ENCODE assay signal across 1 cellular context in the genomic region with DNA sequence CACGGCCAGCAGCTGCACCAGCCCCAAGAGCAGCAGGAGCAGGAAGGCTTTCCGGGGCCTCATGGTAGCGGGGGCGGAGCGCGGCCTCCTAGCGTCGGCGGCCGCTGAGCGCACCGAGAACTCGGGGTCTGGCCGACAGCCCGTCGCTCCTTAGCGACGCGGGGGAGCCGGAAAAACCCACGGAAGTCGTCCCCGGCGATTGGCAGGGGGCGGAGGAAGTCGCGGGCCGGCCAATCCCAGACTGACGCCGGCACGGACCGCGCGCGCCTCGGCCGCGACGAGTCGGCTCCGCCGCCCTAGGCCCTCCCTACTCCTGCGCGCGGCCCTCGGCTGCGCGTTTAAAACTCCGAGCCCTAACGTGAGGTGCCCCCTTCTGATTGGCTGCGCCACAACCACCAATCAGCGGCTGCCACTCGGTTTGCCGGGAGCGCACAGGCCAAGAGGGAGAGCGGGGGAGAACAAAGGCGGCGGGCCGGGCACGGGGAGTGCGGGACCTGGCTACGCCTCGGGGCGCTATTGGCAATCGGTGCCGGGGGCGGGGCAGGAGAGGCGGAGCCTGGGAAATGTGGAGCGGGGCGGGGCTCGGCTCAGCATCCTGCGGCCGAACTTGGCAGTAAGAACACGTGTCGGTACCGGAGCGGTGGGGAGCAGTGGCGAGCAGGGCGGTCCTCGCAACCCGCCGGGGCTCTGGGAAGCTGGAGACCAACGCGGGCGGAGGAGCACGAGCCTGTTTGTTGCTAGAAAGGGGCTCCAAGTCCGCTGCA.
TF ChIP-seq lines count a peak whose summit lies in the region.

A gene with protein sequence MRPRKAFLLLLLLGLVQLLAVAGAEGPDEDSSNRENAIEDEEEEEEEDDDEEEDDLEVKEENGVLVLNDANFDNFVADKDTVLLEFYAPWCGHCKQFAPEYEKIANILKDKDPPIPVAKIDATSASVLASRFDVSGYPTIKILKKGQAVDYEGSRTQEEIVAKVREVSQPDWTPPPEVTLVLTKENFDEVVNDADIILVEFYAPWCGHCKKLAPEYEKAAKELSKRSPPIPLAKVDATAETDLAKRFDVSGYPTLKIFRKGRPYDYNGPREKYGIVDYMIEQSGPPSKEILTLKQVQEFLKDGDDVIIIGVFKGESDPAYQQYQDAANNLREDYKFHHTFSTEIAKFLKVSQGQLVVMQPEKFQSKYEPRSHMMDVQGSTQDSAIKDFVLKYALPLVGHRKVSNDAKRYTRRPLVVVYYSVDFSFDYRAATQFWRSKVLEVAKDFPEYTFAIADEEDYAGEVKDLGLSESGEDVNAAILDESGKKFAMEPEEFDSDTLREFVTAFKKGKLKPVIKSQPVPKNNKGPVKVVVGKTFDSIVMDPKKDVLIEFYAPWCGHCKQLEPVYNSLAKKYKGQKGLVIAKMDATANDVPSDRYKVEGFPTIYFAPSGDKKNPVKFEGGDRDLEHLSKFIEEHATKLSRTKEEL (minus strand): TSS at position 160 of the 764 bp plus-strand sequence. CDS start 97 bp downstream, at position 63.

TF ChIP-seq in HepG2, 621 proteins besides CTCF, POLR2A, EP300 and RAD21 (continued from another document and continues in another):
- TF ChIP-seq ZNF256 (CRISPR knock-in tag; conservative IDR thresholded peaks at IDR 0.05) (peak; percentile 51; the same call in 1 of the 2 replicates), CCAR2 (optimal IDR thresholded peaks at IDR 0.05; ENCODE audit: low read depth, low read length) (no peak), ZNF556 (CRISPR knock-in tag; IDR thresholded peaks at IDR 0.05; ENCODE audit: borderline replicate concordance) (no peak), CBX1 (IDR thresholded peaks at IDR 0.05; ENCODE audit: low read depth) (no peak), HOXA7 (CRISPR knock-in tag; IDR thresholded peaks at IDR 0.05) (0 out of 2 replicates have a peak, but pooled peaks have one; percentile 7), PHF21A (CRISPR knock-in tag; IDR thresholded peaks at IDR 0.05) (peak; percentile 94), PCBP2 (optimal IDR thresholded peaks at IDR 0.05; ENCODE audit: low read depth, low read length, poor library complexity, severe bottlenecking) (no peak), ZFP36L1 (CRISPR knock-in tag; IDR thresholded peaks at IDR 0.05) (peak; percentile 96), HNF4G (IDR thresholded peaks at IDR 0.05; ENCODE audit: borderline replicate concordance, low read depth, low read length) (no peak), HNF4G (CRISPR knock-in tag; IDR thresholded peaks at IDR 0.05; ENCODE audit: borderline replicate concordance, low read depth) (no peak), MED1 (CRISPR knock-in tag; IDR thresholded peaks at IDR 0.05) (peak; percentile 53; the same call in 1 of the 2 replicates), SOX13 (IDR thresholded peaks at IDR 0.05) (no peak; the same call in 1 of the 2 replicates), SOX13 (CRISPR knock-in tag; conservative IDR thresholded peaks at IDR 0.05 in 1 of 2, IDR thresholded peaks at IDR 0.05 in 1 of 2) (peak in 1 of 2 experiments; percentile 5; a peak in 1 of 4 replicates), ZNF652 (CRISPR knock-in tag; IDR thresholded peaks at IDR 0.05; ENCODE audit: borderline replicate concordance, low read depth) (no peak), ZNF781 (CRISPR knock-in tag; IDR thresholded peaks at IDR 0.05; ENCODE audit: borderline replicate concordance, not compliant biosample characterization) (no peak), RFXANK (CRISPR knock-in tag; IDR thresholded peaks at IDR 0.05) (peak; percentile 85), KAT8 (CRISPR knock-in tag; IDR thresholded peaks at IDR 0.05) (peak; percentile 91), ZNF20 (CRISPR knock-in tag; IDR thresholded peaks at IDR 0.05) (no peak), AGO2 (optimal IDR thresholded peaks at IDR 0.05; ENCODE audit: low read depth, low read length) (peak; percentile 31), ZSCAN12 (CRISPR knock-in tag; IDR thresholded peaks at IDR 0.05) (no peak; the same call in 1 of the 2 replicates), ATM (IDR thresholded peaks at IDR 0.05; ENCODE audit: borderline replicate concordance) (no peak), NR2F1 (CRISPR knock-in tag; IDR thresholded peaks at IDR 0.05) (no peak)
- TF ChIP-seq, protein P1, sequence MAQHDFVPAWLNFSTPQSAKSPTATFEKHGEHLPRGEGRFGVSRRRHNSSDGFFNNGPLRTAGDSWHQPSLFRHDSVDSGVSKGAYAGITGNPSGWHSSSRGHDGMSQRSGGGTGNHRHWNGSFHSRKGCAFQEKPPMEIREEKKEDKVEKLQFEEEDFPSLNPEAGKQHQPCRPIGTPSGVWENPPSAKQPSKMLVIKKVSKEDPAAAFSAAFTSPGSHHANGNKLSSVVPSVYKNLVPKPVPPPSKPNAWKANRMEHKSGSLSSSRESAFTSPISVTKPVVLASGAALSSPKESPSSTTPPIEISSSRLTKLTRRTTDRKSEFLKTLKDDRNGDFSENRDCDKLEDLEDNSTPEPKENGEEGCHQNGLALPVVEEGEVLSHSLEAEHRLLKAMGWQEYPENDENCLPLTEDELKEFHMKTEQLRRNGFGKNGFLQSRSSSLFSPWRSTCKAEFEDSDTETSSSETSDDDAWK (CRISPR knock-in tag; IDR thresholded peaks at IDR 0.05) = no peak
- TF ChIP-seq, protein P2, sequence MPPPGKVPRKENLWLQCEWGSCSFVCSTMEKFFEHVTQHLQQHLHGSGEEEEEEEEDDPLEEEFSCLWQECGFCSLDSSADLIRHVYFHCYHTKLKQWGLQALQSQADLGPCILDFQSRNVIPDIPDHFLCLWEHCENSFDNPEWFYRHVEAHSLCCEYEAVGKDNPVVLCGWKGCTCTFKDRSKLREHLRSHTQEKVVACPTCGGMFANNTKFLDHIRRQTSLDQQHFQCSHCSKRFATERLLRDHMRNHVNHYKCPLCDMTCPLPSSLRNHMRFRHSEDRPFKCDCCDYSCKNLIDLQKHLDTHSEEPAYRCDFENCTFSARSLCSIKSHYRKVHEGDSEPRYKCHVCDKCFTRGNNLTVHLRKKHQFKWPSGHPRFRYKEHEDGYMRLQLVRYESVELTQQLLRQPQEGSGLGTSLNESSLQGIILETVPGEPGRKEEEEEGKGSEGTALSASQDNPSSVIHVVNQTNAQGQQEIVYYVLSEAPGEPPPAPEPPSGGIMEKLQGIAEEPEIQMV (CRISPR knock-in tag; IDR thresholded peaks at IDR 0.05; ENCODE audit: low read depth) = peak; percentile 84
- TF ChIP-seq, protein P3, sequence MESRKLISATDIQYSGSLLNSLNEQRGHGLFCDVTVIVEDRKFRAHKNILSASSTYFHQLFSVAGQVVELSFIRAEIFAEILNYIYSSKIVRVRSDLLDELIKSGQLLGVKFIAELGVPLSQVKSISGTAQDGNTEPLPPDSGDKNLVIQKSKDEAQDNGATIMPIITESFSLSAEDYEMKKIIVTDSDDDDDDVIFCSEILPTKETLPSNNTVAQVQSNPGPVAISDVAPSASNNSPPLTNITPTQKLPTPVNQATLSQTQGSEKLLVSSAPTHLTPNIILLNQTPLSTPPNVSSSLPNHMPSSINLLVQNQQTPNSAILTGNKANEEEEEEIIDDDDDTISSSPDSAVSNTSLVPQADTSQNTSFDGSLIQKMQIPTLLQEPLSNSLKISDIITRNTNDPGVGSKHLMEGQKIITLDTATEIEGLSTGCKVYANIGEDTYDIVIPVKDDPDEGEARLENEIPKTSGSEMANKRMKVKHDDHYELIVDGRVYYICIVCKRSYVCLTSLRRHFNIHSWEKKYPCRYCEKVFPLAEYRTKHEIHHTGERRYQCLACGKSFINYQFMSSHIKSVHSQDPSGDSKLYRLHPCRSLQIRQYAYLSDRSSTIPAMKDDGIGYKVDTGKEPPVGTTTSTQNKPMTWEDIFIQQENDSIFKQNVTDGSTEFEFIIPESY (CRISPR knock-in tag; IDR thresholded peaks at IDR 0.05) = peak; percentile 40
- TF ChIP-seq, protein P4, sequence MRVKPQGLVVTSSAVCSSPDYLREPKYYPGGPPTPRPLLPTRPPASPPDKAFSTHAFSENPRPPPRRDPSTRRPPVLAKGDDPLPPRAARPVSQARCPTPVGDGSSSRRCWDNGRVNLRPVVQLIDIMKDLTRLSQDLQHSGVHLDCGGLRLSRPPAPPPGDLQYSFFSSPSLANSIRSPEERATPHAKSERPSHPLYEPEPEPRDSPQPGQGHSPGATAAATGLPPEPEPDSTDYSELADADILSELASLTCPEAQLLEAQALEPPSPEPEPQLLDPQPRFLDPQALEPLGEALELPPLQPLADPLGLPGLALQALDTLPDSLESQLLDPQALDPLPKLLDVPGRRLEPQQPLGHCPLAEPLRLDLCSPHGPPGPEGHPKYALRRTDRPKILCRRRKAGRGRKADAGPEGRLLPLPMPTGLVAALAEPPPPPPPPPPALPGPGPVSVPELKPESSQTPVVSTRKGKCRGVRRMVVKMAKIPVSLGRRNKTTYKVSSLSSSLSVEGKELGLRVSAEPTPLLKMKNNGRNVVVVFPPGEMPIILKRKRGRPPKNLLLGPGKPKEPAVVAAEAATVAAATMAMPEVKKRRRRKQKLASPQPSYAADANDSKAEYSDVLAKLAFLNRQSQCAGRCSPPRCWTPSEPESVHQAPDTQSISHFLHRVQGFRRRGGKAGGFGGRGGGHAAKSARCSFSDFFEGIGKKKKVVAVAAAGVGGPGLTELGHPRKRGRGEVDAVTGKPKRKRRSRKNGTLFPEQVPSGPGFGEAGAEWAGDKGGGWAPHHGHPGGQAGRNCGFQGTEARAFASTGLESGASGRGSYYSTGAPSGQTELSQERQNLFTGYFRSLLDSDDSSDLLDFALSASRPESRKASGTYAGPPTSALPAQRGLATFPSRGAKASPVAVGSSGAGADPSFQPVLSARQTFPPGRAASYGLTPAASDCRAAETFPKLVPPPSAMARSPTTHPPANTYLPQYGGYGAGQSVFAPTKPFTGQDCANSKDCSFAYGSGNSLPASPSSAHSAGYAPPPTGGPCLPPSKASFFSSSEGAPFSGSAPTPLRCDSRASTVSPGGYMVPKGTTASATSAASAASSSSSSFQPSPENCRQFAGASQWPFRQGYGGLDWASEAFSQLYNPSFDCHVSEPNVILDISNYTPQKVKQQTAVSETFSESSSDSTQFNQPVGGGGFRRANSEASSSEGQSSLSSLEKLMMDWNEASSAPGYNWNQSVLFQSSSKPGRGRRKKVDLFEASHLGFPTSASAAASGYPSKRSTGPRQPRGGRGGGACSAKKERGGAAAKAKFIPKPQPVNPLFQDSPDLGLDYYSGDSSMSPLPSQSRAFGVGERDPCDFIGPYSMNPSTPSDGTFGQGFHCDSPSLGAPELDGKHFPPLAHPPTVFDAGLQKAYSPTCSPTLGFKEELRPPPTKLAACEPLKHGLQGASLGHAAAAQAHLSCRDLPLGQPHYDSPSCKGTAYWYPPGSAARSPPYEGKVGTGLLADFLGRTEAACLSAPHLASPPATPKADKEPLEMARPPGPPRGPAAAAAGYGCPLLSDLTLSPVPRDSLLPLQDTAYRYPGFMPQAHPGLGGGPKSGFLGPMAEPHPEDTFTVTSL (CRISPR knock-in tag; IDR thresholded peaks at IDR 0.05; ENCODE audit: borderline replicate concordance) = peak; percentile 48; the same call in 1 of the 2 replicates
- TF ChIP-seq, protein P5, sequence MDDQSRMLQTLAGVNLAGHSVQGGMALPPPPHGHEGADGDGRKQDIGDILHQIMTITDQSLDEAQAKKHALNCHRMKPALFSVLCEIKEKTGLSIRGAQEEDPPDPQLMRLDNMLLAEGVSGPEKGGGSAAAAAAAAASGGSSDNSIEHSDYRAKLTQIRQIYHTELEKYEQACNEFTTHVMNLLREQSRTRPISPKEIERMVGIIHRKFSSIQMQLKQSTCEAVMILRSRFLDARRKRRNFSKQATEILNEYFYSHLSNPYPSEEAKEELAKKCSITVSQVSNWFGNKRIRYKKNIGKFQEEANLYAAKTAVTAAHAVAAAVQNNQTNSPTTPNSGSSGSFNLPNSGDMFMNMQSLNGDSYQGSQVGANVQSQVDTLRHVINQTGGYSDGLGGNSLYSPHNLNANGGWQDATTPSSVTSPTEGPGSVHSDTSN (CRISPR knock-in tag; IDR thresholded peaks at IDR 0.05; ENCODE audit: borderline replicate concordance) = no peak
- TF ChIP-seq, protein P6, sequence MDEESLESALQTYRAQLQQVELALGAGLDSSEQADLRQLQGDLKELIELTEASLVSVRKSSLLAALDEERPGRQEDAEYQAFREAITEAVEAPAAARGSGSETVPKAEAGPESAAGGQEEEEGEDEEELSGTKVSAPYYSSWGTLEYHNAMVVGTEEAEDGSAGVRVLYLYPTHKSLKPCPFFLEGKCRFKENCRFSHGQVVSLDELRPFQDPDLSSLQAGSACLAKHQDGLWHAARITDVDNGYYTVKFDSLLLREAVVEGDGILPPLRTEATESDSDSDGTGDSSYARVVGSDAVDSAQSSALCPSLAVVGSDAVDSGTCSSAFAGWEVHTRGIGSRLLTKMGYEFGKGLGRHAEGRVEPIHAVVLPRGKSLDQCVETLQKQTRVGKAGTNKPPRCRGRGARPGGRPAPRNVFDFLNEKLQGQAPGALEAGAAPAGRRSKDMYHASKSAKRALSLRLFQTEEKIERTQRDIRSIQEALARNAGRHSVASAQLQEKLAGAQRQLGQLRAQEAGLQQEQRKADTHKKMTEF (CRISPR knock-in tag; IDR thresholded peaks at IDR 0.05) = peak; percentile 84
- TF ChIP-seq, protein P7, sequence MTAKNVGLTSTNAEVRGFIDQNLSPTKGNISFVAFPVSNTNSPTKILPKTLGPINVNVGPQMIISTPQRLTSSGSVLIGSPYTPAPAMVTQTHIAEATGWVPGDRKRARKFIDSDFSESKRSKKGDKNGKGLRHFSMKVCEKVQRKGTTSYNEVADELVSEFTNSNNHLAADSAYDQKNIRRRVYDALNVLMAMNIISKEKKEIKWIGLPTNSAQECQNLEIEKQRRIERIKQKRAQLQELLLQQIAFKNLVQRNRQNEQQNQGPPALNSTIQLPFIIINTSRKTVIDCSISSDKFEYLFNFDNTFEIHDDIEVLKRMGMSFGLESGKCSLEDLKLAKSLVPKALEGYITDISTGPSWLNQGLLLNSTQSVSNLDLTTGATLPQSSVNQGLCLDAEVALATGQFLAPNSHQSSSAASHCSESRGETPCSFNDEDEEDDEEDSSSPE (CRISPR knock-in tag; IDR thresholded peaks at IDR 0.05) = peak; percentile 98
- TF ChIP-seq, protein P8, sequence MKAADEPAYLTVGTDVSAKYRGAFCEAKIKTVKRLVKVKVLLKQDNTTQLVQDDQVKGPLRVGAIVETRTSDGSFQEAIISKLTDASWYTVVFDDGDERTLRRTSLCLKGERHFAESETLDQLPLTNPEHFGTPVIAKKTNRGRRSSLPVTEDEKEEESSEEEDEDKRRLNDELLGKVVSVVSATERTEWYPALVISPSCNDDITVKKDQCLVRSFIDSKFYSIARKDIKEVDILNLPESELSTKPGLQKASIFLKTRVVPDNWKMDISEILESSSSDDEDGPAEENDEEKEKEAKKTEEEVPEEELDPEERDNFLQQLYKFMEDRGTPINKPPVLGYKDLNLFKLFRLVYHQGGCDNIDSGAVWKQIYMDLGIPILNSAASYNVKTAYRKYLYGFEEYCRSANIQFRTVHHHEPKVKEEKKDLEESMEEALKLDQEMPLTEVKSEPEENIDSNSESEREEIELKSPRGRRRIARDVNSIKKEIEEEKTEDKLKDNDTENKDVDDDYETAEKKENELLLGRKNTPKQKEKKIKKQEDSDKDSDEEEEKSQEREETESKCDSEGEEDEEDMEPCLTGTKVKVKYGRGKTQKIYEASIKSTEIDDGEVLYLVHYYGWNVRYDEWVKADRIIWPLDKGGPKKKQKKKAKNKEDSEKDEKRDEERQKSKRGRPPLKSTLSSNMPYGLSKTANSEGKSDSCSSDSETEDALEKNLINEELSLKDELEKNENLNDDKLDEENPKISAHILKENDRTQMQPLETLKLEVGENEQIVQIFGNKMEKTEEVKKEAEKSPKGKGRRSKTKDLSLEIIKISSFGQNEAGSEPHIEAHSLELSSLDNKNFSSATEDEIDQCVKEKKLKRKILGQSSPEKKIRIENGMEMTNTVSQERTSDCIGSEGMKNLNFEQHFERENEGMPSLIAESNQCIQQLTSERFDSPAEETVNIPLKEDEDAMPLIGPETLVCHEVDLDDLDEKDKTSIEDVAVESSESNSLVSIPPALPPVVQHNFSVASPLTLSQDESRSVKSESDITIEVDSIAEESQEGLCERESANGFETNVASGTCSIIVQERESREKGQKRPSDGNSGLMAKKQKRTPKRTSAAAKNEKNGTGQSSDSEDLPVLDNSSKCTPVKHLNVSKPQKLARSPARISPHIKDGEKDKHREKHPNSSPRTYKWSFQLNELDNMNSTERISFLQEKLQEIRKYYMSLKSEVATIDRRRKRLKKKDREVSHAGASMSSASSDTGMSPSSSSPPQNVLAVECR (CRISPR knock-in tag; IDR thresholded peaks at IDR 0.05; ENCODE audit: borderline replicate concordance) = peak; percentile 97; the same call in 1 of the 2 replicates
